Comparison of ENCODE assay signal across 19 cellular contexts in genomic region chr7:39535064-39535463, GRCh38. TPM values are rescaled to one million over a fixed set of nuclear protein-coding genes. Genes with fewer than 3 reads are reported as not detected.
DNase-seq lines count a peak whose midpoint lies in the region; ATAC-seq, FAIRE-seq and TF ChIP-seq lines count a peak whose summit lies in the region.
"Had no signal": no experiment of that assay in that cellular context is flagged by ENCODE, and none has a peak within 500 bp of the region (broad histone marks: within the 10 kb centered on the region; RNA-seq: fewer than 3 reads in every experiment).

No MANE protein-coding gene starts in this region.

- H4K20me1 ChIP-seq in OCI-LY7 (ENCODE audit: insufficient read depth, low read length) = no peaks in the 10 kb centered on the region
- H4K20me1 ChIP-seq: BLaER1 had no signal

- peaks cover 28% of the 10 kb centered on the region for H3K4me1 Mint-ChIP-seq in type B pancreatic cell (ENCODE audit: unreplicated experiment)
- H3K4me1 Mint-ChIP-seq: CD8-positive, alpha-beta memory T cell had no signal

- H3K4me3 ChIP-seq in pancreas (no peak overlapping the region), OCI-LY7 (ENCODE audit: low read depth, low read length, poor library complexity, severe bottlenecking) (no peak overlapping the region)
- H3K4me3 ChIP-seq: A549, BLaER1, HAP-1 had no signal

- H3K27me3 ChIP-seq in pancreas = no peaks in the 10 kb centered on the region
- H3K27me3 ChIP-seq: BLaER1 had no signal

- peak; percentile 91 for ATAC-seq in left colon
- no peak for ATAC-seq in pancreas
- ATAC-seq: A549 had no signal

- BruUV-seq in OCI-LY7 (replicated peaks; lab: Mats Ljungman, UMichigan) = no TSS peak

- no peaks in the 10 kb centered on the region for H3K27me3 Mint-ChIP-seq in type B pancreatic cell

- H3K36me3 ChIP-seq in pancreas (no peaks in the 10 kb centered on the region), OCI-LY7 (ENCODE audit: insufficient read depth, low read length) (no peaks in the 10 kb centered on the region)
- H3K36me3 ChIP-seq: BLaER1, HAP-1 had no signal

- CTCF ChIA-PET in OCI-LY7 (lab: Charles Lee; ENCODE audit: unreplicated experiment) = no interaction called here

- H3K27ac Mint-ChIP-seq in type B pancreatic cell = peak overlapping the region; percentile 96
- H3K27ac Mint-ChIP-seq: CD8-positive, alpha-beta memory T cell; HFFc6 had no signal

- H3K27ac ChIP-seq in epithelial cell of prostate (peak overlapping the region; percentile 65), pancreas (no peak overlapping the region), OCI-LY7 (ENCODE audit: low read depth, low read length, poor library complexity, severe bottlenecking) (no peak overlapping the region)
- H3K27ac ChIP-seq: A549, BLaER1, HL-60 had no signal

- TF ChIP-seq CTCF in pancreas (IDR thresholded peaks at IDR 0.05) = no peak
- TF ChIP-seq CTCF in type B pancreatic cell (conservative IDR thresholded peaks at IDR 0.05) = no peak
- no peak for TF ChIP-seq CTCF in OCI-LY7 (conservative IDR thresholded peaks at IDR 0.05; ENCODE audit: low read length)

- DNase-seq in epithelial cell of prostate (ENCODE audit: low read depth, low spot score) (no peak), left colon (peak in 1 of 2 donors; percentile 44), pancreas (no peak), type B pancreatic cell (ENCODE audit: extremely low spot score, unreplicated experiment) (no peak), NCI-H510A (lab: John Stamatoyannopoulos, UW) (no peak), OCI-LY7 (ENCODE audit: low spot score) (no peak), NCI-H1930 (lab: John Stamatoyannopoulos, UW) (no peak)
- DNase-seq: AML-193; Caco-2; CD8-positive, alpha-beta memory T cell; DND-41; GDM1; HFFc6 had no signal

- POLR2A ChIA-PET in OCI-LY7 (lab: Charles Lee) = no interaction called here

- H3K79me2 ChIP-seq in OCI-LY7 (ENCODE audit: insufficient read depth, low read depth, low read length) = no peaks in the 10 kb centered on the region

- peaks cover 7% of the 10 kb centered on the region for H3K9me3 Mint-ChIP-seq in type B pancreatic cell
- H3K9me3 Mint-ChIP-seq: CD8-positive, alpha-beta memory T cell; HFFc6 had no signal

- intact Hi-C loops in left colon (cut with DNase I, micrococcal nuclease) (no loop called here), pancreas (cut with DNase I) (no loop called here), OCI-LY7 (cut with micrococcal nuclease; ENCODE audit: unreplicated experiment) (no loop called here)

- H2AFZ ChIP-seq in OCI-LY7 (ENCODE audit: low read length) = no peak overlapping the region

- FAIRE-seq in pancreas (lab: Jason Lieb, UNC) = peak; percentile 39
- FAIRE-seq: A549, GM12892, H1 had no signal

- H3K4me3 Mint-ChIP-seq in type B pancreatic cell = no peak overlapping the region
- H3K4me3 Mint-ChIP-seq: CD8-positive, alpha-beta memory T cell; HFFc6 had no signal

- no peak overlapping the region for H3K4me2 ChIP-seq in OCI-LY7 (ENCODE audit: low read length)
- H3K4me2 ChIP-seq: A549, BLaER1 had no signal

- no peaks in the 10 kb centered on the region for H3K36me3 Mint-ChIP-seq in type B pancreatic cell
- H3K36me3 Mint-ChIP-seq: CD8-positive, alpha-beta memory T cell had no signal

- no peaks in the 10 kb centered on the region for H3K9me3 ChIP-seq in pancreas
- no peaks in the 10 kb centered on the region for H3K9me3 ChIP-seq in OCI-LY7 (ENCODE audit: low read length)
- H3K9me3 ChIP-seq: A549, BLaER1, Caco-2, HAP-1 had no signal

- H3K9me2 ChIP-seq in OCI-LY7 (ENCODE audit: insufficient read depth, low read length) = no peaks in the 10 kb centered on the region

- no peaks in the 10 kb centered on the region for H3K4me1 ChIP-seq in pancreas
- no peaks in the 10 kb centered on the region for H3K4me1 ChIP-seq in OCI-LY7 (ENCODE audit: insufficient read depth, low read length, poor library complexity, severe bottlenecking)
- H3K4me1 ChIP-seq: A549, BLaER1, Caco-2, HAP-1 had no signal

RNA-seq across cellular contexts. Expression of gene YAE1, which starts 31.1 kb away (rescaled TPM):
- total RNA-seq in left colon = 10 to 100 TPM; 19.0 to 27.4 TPM
- 10 to 100 TPM in 1 of 6 donors, 1 to 10 TPM in 5; 6.4 to 10.9 (median 7.8) TPM for total RNA-seq in pancreas
- 10 to 100 TPM; 14.7 to 17.6 TPM for polyA plus RNA-seq in pancreas
- total RNA-seq in type B pancreatic cell (ENCODE audit: low replicate concordance) = 24.2 and 37.2 TPM in 2 replicates
- total RNA-seq in OCI-LY7 (2014; rRNA removed; shearing (Covaris generic)) = 25.5 and 37.5 TPM in 2 replicates
- total RNA-seq in OCI-LY7 (2022) = 17.3 and 19.1 TPM in 2 replicates
